In the genomic region with DNA sequence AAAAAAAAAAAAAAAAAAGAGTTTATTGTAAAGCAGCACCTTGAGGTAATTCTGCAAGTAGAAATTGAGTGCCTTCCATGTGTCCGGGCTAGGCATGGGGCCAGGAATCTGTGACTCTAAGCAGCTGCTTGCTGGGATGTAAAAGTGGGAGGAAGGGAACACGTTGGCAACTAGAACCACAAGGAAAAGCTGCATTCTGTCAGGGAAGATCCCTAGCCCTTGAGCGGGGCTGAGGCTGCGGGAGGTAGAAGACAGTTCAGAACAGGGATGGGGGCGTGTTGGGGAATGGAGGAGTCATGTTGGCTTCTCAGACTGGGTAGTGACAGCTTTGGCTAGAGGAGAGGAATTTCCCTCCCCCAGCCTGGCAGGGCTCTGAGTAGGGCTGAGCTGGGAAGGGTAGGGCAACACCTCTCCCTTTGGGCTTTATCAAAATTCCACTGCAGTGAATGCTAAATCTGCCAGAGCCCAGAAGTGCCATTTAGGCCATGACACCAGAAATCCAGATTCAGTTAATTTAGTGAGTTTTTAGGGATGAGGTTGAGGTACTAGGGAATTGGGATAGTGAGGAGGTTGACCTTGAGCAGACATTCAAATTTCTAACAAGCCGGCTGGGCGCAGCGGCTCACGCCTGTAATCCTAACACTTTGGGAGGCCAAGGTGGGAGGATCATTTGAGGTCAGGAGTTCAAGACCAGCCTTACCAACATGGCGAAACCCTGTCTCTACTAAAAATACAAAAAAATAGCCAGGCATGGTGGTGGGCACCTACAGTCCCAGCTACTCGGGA, we compare ENCODE assay signal across 9 cellular contexts. TPM values are rescaled to one million over a fixed set of nuclear protein-coding genes. Genes with fewer than 3 reads are reported as not detected.
A peak's percentile ranks its signal among the peaks of the same experiment; 100 is the strongest.
DNase-seq lines count a peak whose midpoint lies in the region; ATAC-seq and TF ChIP-seq lines count a peak whose summit lies in the region.
"Had no signal": no experiment of that assay in that cellular context is flagged by ENCODE, and none has a peak within 500 bp of the region (broad histone marks: within the 10 kb centered on the region; RNA-seq: fewer than 3 reads in every experiment).

No MANE protein-coding gene starts in this region.

- no peak overlapping the region for H3K4me3 Mint-ChIP-seq in mesothelial cell of epicardium
- H3K4me3 Mint-ChIP-seq: stimulated activated naive B cell treated with anti-CD40 and anti-IgM and Interleukin-4, amounts not matched to agents 10 μg/mL and 1 μg/mL and 100 μg/mL, for 72 hours had no signal

- H3K27ac Mint-ChIP-seq in mesothelial cell of epicardium, result peak overlapping the region; percentile 54
- H3K27ac Mint-ChIP-seq: stimulated activated naive B cell treated with anti-CD40 and anti-IgM and Interleukin-4, amounts not matched to agents 10 μg/mL and 1 μg/mL and 100 μg/mL, for 72 hours had no signal

- ATAC-seq in HG02852 (IDR thresholded peaks at IDR 0.05; ENCODE audit: unreplicated experiment), result no peak
- no peak for ATAC-seq in HG03565 (IDR thresholded peaks at IDR 0.05; ENCODE audit: unreplicated experiment)
- ATAC-seq: stimulated activated naive B cell treated with anti-CD40 and anti-IgM and Interleukin-4, amounts not matched to agents 10 μg/mL and 1 μg/mL and 100 μg/mL, for 72 hours had no signal

- H3K27me3 Mint-ChIP-seq in mesothelial cell of epicardium (ENCODE audit: low read depth), result no peaks in the 10 kb centered on the region
- H3K27me3 Mint-ChIP-seq: stimulated activated naive B cell treated with anti-CD40 and anti-IgM and Interleukin-4, amounts not matched to agents 10 μg/mL and 1 μg/mL and 100 μg/mL, for 72 hours had no signal

- no peak overlapping the region for H3K4me3 ChIP-seq in epithelial cell of esophagus (ENCODE audit: low read length)

- DNase-seq in A172 (ENCODE audit: low spot score) (peak; percentile 74), NCI-H1105 treated with DMSO at 0.1 percent for 48 hours (lab: John Stamatoyannopoulos, UW) (peak; percentile 31), epithelial cell of esophagus (ENCODE audit: low read depth) (peak; percentile 89), mesothelial cell of epicardium (ENCODE audit: low spot score in 2 of 2, unreplicated experiment in 2 of 2) (peak in 1 of 2 experiments; percentile 54), SIG-M5 treated with dmso at 0.1 percent for 504 hours (lab: John Stamatoyannopoulos, UW; ENCODE audit: unreplicated experiment) (no peak)
- no peak for DNase-seq in stimulated activated naive CD4-positive, alpha-beta T cell treated with Interleukin-2 at 50 U/mL for 16 hours (lab: John Stamatoyannopoulos, UW)
- DNase-seq: stimulated activated naive B cell treated with anti-CD40 and anti-IgM and Interleukin-4, amounts not matched to agents 10 μg/mL and 1 μg/mL and 100 μg/mL, for 72 hours had no signal

- no peaks in the 10 kb centered on the region for H3K36me3 Mint-ChIP-seq in mesothelial cell of epicardium

- no peaks in the 10 kb centered on the region for H3K9me3 Mint-ChIP-seq in mesothelial cell of epicardium
- H3K9me3 Mint-ChIP-seq: stimulated activated naive B cell treated with anti-CD40 and anti-IgM and Interleukin-4, amounts not matched to agents 10 μg/mL and 1 μg/mL and 100 μg/mL, for 72 hours had no signal

- peaks cover 25% of the 10 kb centered on the region for H3K4me1 Mint-ChIP-seq in mesothelial cell of epicardium

- no peak for TF ChIP-seq CTCF in epithelial cell of esophagus (IDR thresholded peaks at IDR 0.05; ENCODE audit: insufficient read depth, low read depth, low read length, missing control alignments)
- no peak for TF ChIP-seq CTCF in mesothelial cell of epicardium (IDR thresholded peaks at IDR 0.05; ENCODE audit: unreplicated experiment)

RNA-seq across cellular contexts. Expression of a gene that starts 3.4 kb away (rescaled TPM):
- 30.9 and 31.9 TPM in 2 replicates for total RNA-seq in A172 (2014; rRNA removed; shearing (Covaris generic))
- 35.0 to 36.5 TPM (median 36.1 TPM) in 3 replicates for total RNA-seq in mesothelial cell of epicardium

RNA-seq across cellular contexts. Expression of a gene that starts 13.4 kb away (rescaled TPM):
- total RNA-seq in A172 (2014; rRNA removed; shearing (Covaris generic)), result 22.5 and 25.0 TPM in 2 replicates
- total RNA-seq in mesothelial cell of epicardium, result 37.3 to 43.8 TPM (median 37.4 TPM) in 3 replicates

Comparison
In these comparisons a context has a peak if more than half of its experiments do, and no peak if none do; other contexts are left out.
1. DNase-seq: peak in A172 (single experiment), NCI-H1105 treated with DMSO at 0.1 percent for 48 hours (single experiment) and epithelial cell of esophagus (single experiment); none in stimulated activated naive CD4-positive, alpha-beta T cell treated with Interleukin-2 at 50 U/mL for 16 hours (single experiment) and SIG-M5 treated with dmso at 0.1 percent for 504 hours (single experiment).